ENCODE assay signal across 6 cellular contexts in the genomic region with DNA sequence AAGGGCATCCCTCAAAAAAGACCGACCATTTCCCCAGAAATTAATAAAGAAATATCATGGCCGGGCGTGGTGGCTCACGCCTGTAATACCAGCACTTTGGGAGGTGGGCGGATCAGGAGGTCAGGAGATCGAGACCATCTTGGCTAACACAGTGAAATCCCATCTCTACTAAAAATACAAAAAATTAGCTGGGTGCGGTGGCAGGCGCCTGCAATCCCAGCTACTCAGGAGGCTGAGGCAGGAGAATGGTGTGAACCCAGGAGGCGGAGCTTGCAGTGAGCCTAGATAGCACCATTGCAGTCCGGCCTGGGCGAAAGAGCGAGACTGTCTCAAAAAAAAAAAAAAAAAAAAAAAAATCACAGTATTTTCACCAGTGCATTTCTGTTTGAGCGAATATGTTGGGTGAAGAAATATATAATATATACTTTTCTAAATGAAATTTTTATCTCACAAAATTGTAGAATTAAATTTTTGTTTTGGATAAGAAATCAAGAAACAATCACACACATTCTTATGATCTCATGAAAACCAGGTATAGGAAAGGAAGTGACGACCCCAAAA. TPM values are rescaled to one million over a fixed set of nuclear protein-coding genes. Genes with fewer than 3 reads are reported as not detected.
"Had no signal": no experiment of that assay in that cellular context is flagged by ENCODE, and none has a peak within 500 bp of the region (broad histone marks: within the 10 kb centered on the region; RNA-seq: fewer than 3 reads in every experiment).

No MANE protein-coding gene starts in this region.

RNA-seq across cellular contexts. Expression of gene VPREB1, which starts 35.4 kb away (rescaled TPM):
- total RNA-seq: activated CD8-positive, alpha-beta memory T cell treated with anti-CD3 and anti-CD28 coated beads for 36 hours; cardiac muscle cell; LHCN-M2; MCF 10A; RPMI7951; T-cell had no signal
- polyA plus RNA-seq: cardiac muscle cell had no signal
